ENCODE assay signal across 1 cellular context in the genomic region with DNA sequence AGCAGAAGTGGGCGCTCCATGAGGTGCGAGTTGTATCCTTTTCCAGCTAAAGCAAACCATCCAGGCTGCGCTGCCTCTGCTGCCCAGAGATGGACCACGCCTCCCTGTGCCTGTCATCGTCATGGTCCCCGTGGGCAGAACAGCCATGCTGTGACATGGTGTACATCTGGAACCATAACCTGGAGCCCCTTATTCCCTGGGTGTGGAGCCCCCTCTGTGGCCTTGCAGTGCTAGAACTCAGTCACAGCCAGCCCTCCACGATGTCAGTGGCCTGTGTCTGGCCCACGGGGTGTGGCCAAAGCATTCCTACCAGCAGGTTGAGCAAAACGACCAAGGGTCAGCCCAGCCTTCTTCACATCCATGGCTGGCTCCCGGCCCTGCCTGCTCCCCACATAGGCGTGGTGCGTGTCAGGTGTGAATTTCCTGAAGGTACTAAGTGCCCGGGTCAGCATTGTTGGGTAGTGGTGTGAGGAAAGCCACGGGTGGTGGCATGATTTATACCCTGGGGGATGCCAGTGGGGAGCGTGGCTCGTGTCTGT.
TF ChIP-seq lines count a peak whose summit lies in the region.

No MANE protein-coding gene starts in this region.

TF ChIP-seq in K562, 482 proteins besides CTCF, POLR2A, EP300 and RAD21:
- TF ChIP-seq MYNN (IDR thresholded peaks at IDR 0.05) (peak; percentile 18; the same call in 1 of the 2 replicates), MYNN (CRISPR knock-in tag; IDR thresholded peaks at IDR 0.05) (no peak), ZNF282 (CRISPR knock-in tag; IDR thresholded peaks at IDR 0.05) (no peak), SAFB2 (IDR thresholded peaks at IDR 0.05; ENCODE audit: borderline replicate concordance, low read depth, low read length, severe bottlenecking) (no peak), MCM7 (IDR thresholded peaks at IDR 0.05) (no peak), NRF1 (conservative IDR thresholded peaks at IDR 0.05 in 1 of 2, IDR thresholded peaks at IDR 0.05 in 1 of 2) (no peak), ZNF766 (CRISPR knock-in tag; conservative IDR thresholded peaks at IDR 0.05) (no peak)
- TF ChIP-seq, protein P1, sequence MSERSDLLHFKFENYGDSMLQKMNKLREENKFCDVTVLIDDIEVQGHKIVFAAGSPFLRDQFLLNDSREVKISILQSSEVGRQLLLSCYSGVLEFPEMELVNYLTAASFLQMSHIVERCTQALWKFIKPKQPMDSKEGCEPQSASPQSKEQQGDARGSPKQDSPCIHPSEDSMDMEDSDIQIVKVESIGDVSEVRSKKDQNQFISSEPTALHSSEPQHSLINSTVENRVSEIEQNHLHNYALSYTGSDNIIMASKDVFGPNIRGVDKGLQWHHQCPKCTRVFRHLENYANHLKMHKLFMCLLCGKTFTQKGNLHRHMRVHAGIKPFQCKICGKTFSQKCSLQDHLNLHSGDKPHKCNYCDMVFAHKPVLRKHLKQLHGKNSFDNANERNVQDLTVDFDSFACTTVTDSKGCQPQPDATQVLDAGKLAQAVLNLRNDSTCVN (CRISPR knock-in tag; IDR thresholded peaks at IDR 0.05), result no peak
TF ChIP-seq in K562: peak in this region for 1.
